Comparison of ENCODE assay signal across 9 cellular contexts in genomic region chr3:42072583-42072924, GRCh38. TPM values are rescaled to one million over a fixed set of nuclear protein-coding genes. Genes with fewer than 3 reads are reported as not detected.
DNase-seq lines count a peak whose midpoint lies in the region; ATAC-seq and TF ChIP-seq lines count a peak whose summit lies in the region.
"Had no signal": no experiment of that assay in that cellular context is flagged by ENCODE, and none has a peak within 500 bp of the region (broad histone marks: within the 10 kb centered on the region; RNA-seq: fewer than 3 reads in every experiment).

No MANE protein-coding gene starts in this region.

- H3K27ac Mint-ChIP-seq in activated B cell treated with CpG ODN at 0.5 μM for 24 hours = peak overlapping the region; percentile 80

- TF ChIP-seq CTCF in HFF-Myc (IDR thresholded peaks at IDR 0.05; ENCODE audit: low read depth, low read length, missing control alignments) (no peak), activated B cell treated with CpG ODN at 0.5 μM for 24 hours (IDR thresholded peaks at IDR 0.05) (no peak), stomach (IDR thresholded peaks at IDR 0.05) (no peak)

- intact Hi-C loops in activated B cell treated with CpG ODN at 0.5 μM for 24 hours (cut with micrococcal nuclease) (no loop called here), stomach (cut with DNase I; ENCODE audit: low total_unique reads) (no loop called here)

- H3K4me1 ChIP-seq in stomach = peaks cover 38 to 74% (median 58%) of the 10 kb centered on the region in 4 donors

- no peaks in the 10 kb centered on the region for H3K9me3 ChIP-seq in stomach

- peak overlapping the region; percentile 44 for H3K4me3 Mint-ChIP-seq in activated B cell treated with CpG ODN at 0.5 μM for 24 hours

- H3K4me3 ChIP-seq in HFF-Myc (replicated peaks; ENCODE audit: low read depth, low read length) (peak overlapping the region; percentile 13), stomach (peak overlapping the region in 3 of 4 donors; percentile 7 to 28 (median 10))

- H3K36me3 ChIP-seq in stomach = no peaks in the 10 kb centered on the region

- peaks cover 12% of the 10 kb centered on the region for H3K36me3 Mint-ChIP-seq in activated B cell treated with CpG ODN at 0.5 μM for 24 hours (ENCODE audit: low read depth)

- DNase-seq in HFF-Myc (ENCODE audit: extremely low read depth, low read depth) (no peak), activated B cell treated with CpG ODN at 0.5 μM for 24 hours (no peak), stomach (no peak), G401 (ENCODE audit: low spot score) (no peak)
- DNase-seq in effector CD4-positive, alpha-beta T cell = no peak
- DNase-seq: central memory CD4-positive, alpha-beta T cell had no signal

- POLR2A ChIA-PET in activated B cell treated with CpG ODN at 0.5 μM for 24 hours (lab: Charles Lee) = interaction anchor here (0.7 to 2.0 kb wide), 6 partner anchors 8 to 111 kb away, joined by 3 to 13 read pairs (median 4); partner anchors contain the start of gene ULK4

- no peak for TF ChIP-seq EP300 in stomach (IDR thresholded peaks at IDR 0.05)

- H3K4me1 Mint-ChIP-seq in activated B cell treated with CpG ODN at 0.5 μM for 24 hours = peaks cover 86% of the 10 kb centered on the region

- in situ Hi-C loops in G401 (cut with HindIII; ENCODE audit: low sequenced_read_pairs) = no loop called here

- TF ChIP-seq POLR2A in stomach (IDR thresholded peaks at IDR 0.05) = no peak

- CTCF ChIA-PET in activated B cell treated with CpG ODN at 0.5 μM for 24 hours (lab: Charles Lee) = interaction anchor here (1.2 to 1.5 kb wide), 3 partner anchors 11 to 28 kb away, joined by 4 to 6 read pairs (median 4); no protein-coding TSS in a partner anchor

- peaks cover 5% of the 10 kb centered on the region for H3K9me3 Mint-ChIP-seq in activated B cell treated with CpG ODN at 0.5 μM for 24 hours

- ATAC-seq in activated B cell treated with CpG ODN at 0.5 μM for 24 hours (ENCODE audit: low read depth) (no peak), GM21515 (IDR thresholded peaks at IDR 0.05; ENCODE audit: unreplicated experiment) (no peak), GM18520 (IDR thresholded peaks at IDR 0.05; ENCODE audit: unreplicated experiment) (no peak)

- no peaks in the 10 kb centered on the region for H3K27me3 Mint-ChIP-seq in activated B cell treated with CpG ODN at 0.5 μM for 24 hours

- 27 to 54% (median 37%) methylated on average over 5 of the region's 5 CpGs for WGBS in stomach, 5 donors

- H3K27me3 ChIP-seq in layer of hippocampus (ENCODE audit: control insufficient read depth, insufficient read depth, low read length) = no peaks in the 10 kb centered on the region
- H3K27me3 ChIP-seq in stomach = no peaks in the 10 kb centered on the region

- peak overlapping the region; percentile 89 for H3K27ac ChIP-seq in layer of hippocampus (ENCODE audit: low read depth, low read length)
- H3K27ac ChIP-seq in stomach = peak overlapping the region in 4 of 5 donors; percentile 74 to 86 (median 78)

RNA-seq across cellular contexts. Expression of gene TRAK1, which starts 18.6 kb away (rescaled TPM):
- total RNA-seq in activated B cell treated with CpG ODN at 0.5 μM for 24 hours (54.5 and 58.4 TPM in 2 replicates), stomach (100 to 1,000 TPM in 4 of 5 donors, 10 to 100 TPM in 1; 67.1 to 328 (median 107) TPM)
- polyA plus RNA-seq in stomach = 10 to 100 TPM; 17.2 to 33.5 (median 20.1) TPM
- 17.3 and 17.6 TPM in 2 replicates for total RNA-seq in G401 (2014; rRNA removed; shearing (Covaris generic))
